Comparison of ENCODE assay signal across 8 cellular contexts in the genomic region with DNA sequence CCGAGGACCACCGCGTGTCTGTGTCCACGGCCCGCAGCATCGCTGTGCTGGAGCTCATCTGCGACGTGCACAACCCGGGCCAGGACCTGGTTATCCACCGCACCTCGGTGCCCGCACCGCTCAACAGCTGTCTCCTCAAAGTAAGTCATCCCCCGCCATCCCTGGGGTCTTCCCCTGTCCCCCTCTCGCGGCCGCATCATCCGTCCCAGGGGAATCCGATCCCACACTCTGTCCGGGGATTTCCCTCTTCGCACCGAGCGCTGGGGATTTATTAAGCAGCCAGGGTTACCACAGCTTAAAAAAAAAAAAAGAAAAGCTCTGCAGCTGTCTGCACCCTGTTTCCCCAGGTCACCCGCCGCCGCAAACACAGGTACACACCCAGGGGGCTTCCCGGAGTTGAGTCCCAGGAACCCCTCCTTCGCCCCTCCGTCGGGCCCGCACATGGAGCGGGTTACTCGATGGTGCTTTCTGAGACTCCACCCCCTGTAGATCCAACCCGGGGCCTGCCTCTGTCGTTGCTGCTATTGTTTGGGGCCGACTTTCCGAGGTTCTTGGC. TPM values are rescaled to one million over a fixed set of nuclear protein-coding genes. Genes with fewer than 3 reads are reported as not detected.
DNase-seq lines count a peak whose midpoint lies in the region; ATAC-seq and TF ChIP-seq lines count a peak whose summit lies in the region.

No MANE protein-coding gene starts in this region.

- peaks cover 38% of the 10 kb centered on the region for H4K20me1 ChIP-seq in PC-9 (ENCODE audit: insufficient read depth)

- peak in 2 of 3 experiments; percentile 49 to 60 for DNase-seq in NCI-H1417 (lab: John Stamatoyannopoulos, UW)
- no peak for DNase-seq in NCI-H1417 treated with DMSO at 0.1 percent for 48 hours (lab: John Stamatoyannopoulos, UW)
- peak in 1 of 2 experiments; percentile 23 for DNase-seq in PC-9
- peak; percentile 32 for DNase-seq in activated effector memory CD4-positive, alpha-beta T cell treated with Interleukin-2 at 50 U/mL for 16 hours
- DNase-seq in globus pallidus (ENCODE audit: low spot score) = peak; percentile 5
- DNase-seq in retinal pigment epithelial cell (ENCODE audit: low read depth) = no peak
- DNase-seq in pons (ENCODE audit: low spot score) = no peak

- peaks cover 12% of the 10 kb centered on the region for H3F3A ChIP-seq in PC-9 (ENCODE audit: insufficient read depth, low read depth)

- H3K9me3 ChIP-seq in PC-9 (ENCODE audit: insufficient read depth, low read depth) = no peaks in the 10 kb centered on the region

- no peaks in the 10 kb centered on the region for H3K27me3 ChIP-seq in PC-9 (ENCODE audit: insufficient read depth, low read depth)

- POLR2A ChIA-PET in PC-9 (lab: Charles Lee; ENCODE audit: unreplicated experiment) = interaction anchor here (0.6 to 0.9 kb wide), 3 partner anchors 10 to 424 kb away, joined by 3 to 5 read pairs (median 3); no protein-coding TSS in a partner anchor

- H3K9me2 ChIP-seq in PC-9 (ENCODE audit: insufficient read depth) = no peaks in the 10 kb centered on the region

- H3K36me3 ChIP-seq in PC-9 (ENCODE audit: low read depth) = no peaks in the 10 kb centered on the region

- intact Hi-C loops in PC-9 (cut with micrococcal nuclease; ENCODE audit: unreplicated experiment) = no loop called here

- H3K4me3 ChIP-seq in PC-9 (peak overlapping the region; percentile 85), retinal pigment epithelial cell (ENCODE audit: low read length) (peak overlapping the region; percentile 95)

- peak overlapping the region; percentile 90 for H3K27ac ChIP-seq in PC-9

- H2AFZ ChIP-seq in PC-9 = peak overlapping the region; percentile 96

- H3K79me2 ChIP-seq in PC-9 (ENCODE audit: low read depth) = peaks cover 92% of the 10 kb centered on the region

- CTCF ChIA-PET in PC-9 (lab: Charles Lee) = interaction anchor here (0.6 to 2.3 kb wide), 3 partner anchors 98 to 299 kb away, joined by 3 to 9 read pairs (median 6); no protein-coding TSS in a partner anchor

- ATAC-seq in HG02943 (IDR thresholded peaks at IDR 0.05; ENCODE audit: low read depth, unreplicated experiment) = peak; percentile 13

- BruUV-seq in PC-9 (replicated peaks; lab: Mats Ljungman, UMichigan) = TSS peak; percentile 64

- peak overlapping the region; percentile 90 for H3K4me2 ChIP-seq in PC-9

- H3K4me1 ChIP-seq in PC-9 (replicated peaks; ENCODE audit: insufficient read depth) = peaks cover 25% of the 10 kb centered on the region

- TF ChIP-seq CTCF in PC-9 (conservative IDR thresholded peaks at IDR 0.05) (no peak), retinal pigment epithelial cell (conservative IDR thresholded peaks at IDR 0.05; ENCODE audit: low read depth, low read length) (no peak)

RNA-seq across cellular contexts. Expression of gene GTF3C4, which starts 0.6 kb away (rescaled TPM):
- total RNA-seq in PC-9 (2021) = 24.7 and 26.9 TPM in 2 replicates

RNA-seq across cellular contexts. Expression of gene DDX31, which starts 1.1 kb away (rescaled TPM):
- total RNA-seq in PC-9 (2021) = 19.2 and 21.5 TPM in 2 replicates

Comparison
In these comparisons a context has a peak if more than half of its experiments do, and no peak if none do; other contexts are left out.
1. DNase-seq: peak in NCI-H1417 (2 of 3), activated effector memory CD4-positive, alpha-beta T cell treated with Interleukin-2 at 50 U/mL for 16 hours (single experiment) and globus pallidus (single experiment); none in NCI-H1417 treated with DMSO at 0.1 percent for 48 hours (single experiment), retinal pigment epithelial cell (single experiment) and pons (single experiment).